In the genomic region with DNA sequence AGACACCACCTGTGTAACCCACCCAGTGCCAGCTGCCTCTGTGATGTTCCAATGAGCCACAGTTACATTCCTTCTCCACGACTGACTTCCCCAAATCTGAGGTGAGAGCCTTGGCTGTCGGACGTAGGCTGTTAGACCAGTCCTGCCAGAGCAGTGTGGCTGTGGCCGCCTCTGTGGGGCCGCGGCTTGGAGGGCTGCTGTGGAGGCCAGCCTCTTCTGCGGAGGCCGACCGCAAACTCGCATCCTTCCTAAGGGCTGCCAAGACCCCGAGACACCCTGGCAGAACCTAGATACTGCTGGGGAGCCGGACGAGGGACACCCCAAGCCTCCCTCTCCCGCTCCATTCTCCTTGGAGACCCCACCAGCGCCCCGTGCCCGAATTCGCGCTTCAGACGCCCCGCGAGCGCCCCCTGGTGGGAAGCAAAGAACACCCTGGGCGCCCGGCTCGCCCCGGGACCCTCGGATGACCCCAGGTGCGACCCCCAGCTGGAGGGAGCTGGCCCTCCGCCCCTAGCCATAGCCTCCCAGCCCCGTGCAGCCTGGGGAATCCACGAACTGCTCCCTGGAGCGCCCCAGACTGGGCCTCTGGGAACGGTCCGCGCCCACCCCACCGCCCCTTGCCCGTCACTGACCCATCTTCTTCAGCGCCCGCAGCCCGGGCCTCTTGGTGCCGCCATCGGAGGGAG, we compare ENCODE assay signal across 1 cellular context.
A peak's percentile ranks its signal among the peaks of the same experiment; 100 is the strongest.
TF ChIP-seq lines count a peak whose summit lies in the region.

No MANE protein-coding gene starts in this region.

TF ChIP-seq in HepG2, 621 proteins besides CTCF, POLR2A, EP300 and RAD21 (continued from another document and continues in another):
- TF ChIP-seq, protein P1, sequence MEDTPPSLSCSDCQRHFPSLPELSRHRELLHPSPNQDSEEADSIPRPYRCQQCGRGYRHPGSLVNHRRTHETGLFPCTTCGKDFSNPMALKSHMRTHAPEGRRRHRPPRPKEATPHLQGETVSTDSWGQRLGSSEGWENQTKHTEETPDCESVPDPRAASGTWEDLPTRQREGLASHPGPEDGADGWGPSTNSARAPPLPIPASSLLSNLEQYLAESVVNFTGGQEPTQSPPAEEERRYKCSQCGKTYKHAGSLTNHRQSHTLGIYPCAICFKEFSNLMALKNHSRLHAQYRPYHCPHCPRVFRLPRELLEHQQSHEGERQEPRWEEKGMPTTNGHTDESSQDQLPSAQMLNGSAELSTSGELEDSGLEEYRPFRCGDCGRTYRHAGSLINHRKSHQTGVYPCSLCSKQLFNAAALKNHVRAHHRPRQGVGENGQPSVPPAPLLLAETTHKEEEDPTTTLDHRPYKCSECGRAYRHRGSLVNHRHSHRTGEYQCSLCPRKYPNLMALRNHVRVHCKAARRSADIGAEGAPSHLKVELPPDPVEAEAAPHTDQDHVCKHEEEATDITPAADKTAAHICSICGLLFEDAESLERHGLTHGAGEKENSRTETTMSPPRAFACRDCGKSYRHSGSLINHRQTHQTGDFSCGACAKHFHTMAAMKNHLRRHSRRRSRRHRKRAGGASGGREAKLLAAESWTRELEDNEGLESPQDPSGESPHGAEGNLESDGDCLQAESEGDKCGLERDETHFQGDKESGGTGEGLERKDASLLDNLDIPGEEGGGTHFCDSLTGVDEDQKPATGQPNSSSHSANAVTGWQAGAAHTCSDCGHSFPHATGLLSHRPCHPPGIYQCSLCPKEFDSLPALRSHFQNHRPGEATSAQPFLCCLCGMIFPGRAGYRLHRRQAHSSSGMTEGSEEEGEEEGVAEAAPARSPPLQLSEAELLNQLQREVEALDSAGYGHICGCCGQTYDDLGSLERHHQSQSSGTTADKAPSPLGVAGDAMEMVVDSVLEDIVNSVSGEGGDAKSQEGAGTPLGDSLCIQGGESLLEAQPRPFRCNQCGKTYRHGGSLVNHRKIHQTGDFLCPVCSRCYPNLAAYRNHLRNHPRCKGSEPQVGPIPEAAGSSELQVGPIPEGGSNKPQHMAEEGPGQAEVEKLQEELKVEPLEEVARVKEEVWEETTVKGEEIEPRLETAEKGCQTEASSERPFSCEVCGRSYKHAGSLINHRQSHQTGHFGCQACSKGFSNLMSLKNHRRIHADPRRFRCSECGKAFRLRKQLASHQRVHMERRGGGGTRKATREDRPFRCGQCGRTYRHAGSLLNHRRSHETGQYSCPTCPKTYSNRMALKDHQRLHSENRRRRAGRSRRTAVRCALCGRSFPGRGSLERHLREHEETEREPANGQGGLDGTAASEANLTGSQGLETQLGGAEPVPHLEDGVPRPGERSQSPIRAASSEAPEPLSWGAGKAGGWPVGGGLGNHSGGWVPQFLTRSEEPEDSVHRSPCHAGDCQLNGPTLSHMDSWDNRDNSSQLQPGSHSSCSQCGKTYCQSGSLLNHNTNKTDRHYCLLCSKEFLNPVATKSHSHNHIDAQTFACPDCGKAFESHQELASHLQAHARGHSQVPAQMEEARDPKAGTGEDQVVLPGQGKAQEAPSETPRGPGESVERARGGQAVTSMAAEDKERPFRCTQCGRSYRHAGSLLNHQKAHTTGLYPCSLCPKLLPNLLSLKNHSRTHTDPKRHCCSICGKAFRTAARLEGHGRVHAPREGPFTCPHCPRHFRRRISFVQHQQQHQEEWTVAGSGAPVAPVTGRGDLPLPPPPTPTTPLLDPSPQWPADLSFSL (CRISPR knock-in tag; IDR thresholded peaks at IDR 0.05) = no peak
- TF ChIP-seq ZNF557 (CRISPR knock-in tag; IDR thresholded peaks at IDR 0.05) = no peak
- TF ChIP-seq, protein P2, sequence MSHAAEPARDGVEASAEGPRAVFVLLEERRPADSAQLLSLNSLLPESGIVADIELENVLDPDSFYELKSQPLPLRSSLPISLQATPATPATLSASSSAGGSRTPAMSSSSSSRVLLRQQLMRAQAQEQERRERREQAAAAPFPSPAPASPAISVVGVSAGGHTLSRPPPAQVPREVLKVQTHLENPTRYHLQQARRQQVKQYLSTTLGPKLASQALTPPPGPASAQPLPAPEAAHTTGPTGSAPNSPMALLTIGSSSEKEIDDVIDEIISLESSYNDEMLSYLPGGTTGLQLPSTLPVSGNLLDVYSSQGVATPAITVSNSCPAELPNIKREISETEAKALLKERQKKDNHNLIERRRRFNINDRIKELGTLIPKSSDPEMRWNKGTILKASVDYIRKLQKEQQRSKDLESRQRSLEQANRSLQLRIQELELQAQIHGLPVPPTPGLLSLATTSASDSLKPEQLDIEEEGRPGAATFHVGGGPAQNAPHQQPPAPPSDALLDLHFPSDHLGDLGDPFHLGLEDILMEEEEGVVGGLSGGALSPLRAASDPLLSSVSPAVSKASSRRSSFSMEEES (CRISPR knock-in tag; IDR thresholded peaks at IDR 0.05) = 0 out of 2 replicates have a peak, but pooled peaks have one; percentile 35
- no peak for TF ChIP-seq ZNF484 (CRISPR knock-in tag; IDR thresholded peaks at IDR 0.05; ENCODE audit: borderline replicate concordance, low read depth)
- TF ChIP-seq, protein P3, sequence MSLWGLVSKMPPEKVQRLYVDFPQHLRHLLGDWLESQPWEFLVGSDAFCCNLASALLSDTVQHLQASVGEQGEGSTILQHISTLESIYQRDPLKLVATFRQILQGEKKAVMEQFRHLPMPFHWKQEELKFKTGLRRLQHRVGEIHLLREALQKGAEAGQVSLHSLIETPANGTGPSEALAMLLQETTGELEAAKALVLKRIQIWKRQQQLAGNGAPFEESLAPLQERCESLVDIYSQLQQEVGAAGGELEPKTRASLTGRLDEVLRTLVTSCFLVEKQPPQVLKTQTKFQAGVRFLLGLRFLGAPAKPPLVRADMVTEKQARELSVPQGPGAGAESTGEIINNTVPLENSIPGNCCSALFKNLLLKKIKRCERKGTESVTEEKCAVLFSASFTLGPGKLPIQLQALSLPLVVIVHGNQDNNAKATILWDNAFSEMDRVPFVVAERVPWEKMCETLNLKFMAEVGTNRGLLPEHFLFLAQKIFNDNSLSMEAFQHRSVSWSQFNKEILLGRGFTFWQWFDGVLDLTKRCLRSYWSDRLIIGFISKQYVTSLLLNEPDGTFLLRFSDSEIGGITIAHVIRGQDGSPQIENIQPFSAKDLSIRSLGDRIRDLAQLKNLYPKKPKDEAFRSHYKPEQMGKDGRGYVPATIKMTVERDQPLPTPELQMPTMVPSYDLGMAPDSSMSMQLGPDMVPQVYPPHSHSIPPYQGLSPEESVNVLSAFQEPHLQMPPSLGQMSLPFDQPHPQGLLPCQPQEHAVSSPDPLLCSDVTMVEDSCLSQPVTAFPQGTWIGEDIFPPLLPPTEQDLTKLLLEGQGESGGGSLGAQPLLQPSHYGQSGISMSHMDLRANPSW (CRISPR knock-in tag; IDR thresholded peaks at IDR 0.05; ENCODE audit: borderline replicate concordance) = no peak
- no peak; the same call in 1 of the 2 replicates for TF ChIP-seq BORCS8-MEF2B (CRISPR knock-in tag; IDR thresholded peaks at IDR 0.05)
- TF ChIP-seq ZNF598 (CRISPR knock-in tag; IDR thresholded peaks at IDR 0.05; ENCODE audit: borderline replicate concordance) = peak; percentile 77; the same call in 1 of the 2 replicates
- TF ChIP-seq, protein P4, sequence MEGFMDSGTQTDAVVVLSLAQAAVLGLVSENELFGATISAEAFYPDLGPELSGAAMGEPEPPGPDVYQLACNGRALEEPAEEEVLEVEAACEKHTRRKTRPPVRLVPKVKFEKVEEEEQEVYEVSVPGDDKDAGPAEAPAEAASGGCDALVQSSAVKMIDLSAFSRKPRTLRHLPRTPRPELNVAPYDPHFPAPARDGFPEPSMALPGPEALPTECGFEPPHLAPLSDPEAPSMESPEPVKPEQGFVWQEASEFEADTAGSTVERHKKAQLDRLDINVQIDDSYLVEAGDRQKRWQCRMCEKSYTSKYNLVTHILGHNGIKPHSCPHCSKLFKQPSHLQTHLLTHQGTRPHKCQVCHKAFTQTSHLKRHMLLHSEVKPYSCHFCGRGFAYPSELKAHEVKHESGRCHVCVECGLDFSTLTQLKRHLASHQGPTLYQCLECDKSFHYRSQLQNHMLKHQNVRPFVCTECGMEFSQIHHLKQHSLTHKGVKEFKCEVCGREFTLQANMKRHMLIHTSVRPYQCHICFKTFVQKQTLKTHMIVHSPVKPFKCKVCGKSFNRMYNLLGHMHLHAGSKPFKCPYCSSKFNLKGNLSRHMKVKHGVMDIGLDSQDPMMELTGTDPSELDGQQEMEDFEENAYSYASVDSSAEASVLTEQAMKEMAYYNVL (CRISPR knock-in tag; IDR thresholded peaks at IDR 0.05; ENCODE audit: borderline replicate concordance) = no peak
- no peak for TF ChIP-seq RNF2 (conservative IDR thresholded peaks at IDR 0.05; ENCODE audit: low read depth)
- no peak for TF ChIP-seq MAF1 (CRISPR knock-in tag; IDR thresholded peaks at IDR 0.05; ENCODE audit: borderline replicate concordance)
- TF ChIP-seq TAF1 (CRISPR knock-in tag; IDR thresholded peaks at IDR 0.05) = no peak
- TF ChIP-seq, protein P5, sequence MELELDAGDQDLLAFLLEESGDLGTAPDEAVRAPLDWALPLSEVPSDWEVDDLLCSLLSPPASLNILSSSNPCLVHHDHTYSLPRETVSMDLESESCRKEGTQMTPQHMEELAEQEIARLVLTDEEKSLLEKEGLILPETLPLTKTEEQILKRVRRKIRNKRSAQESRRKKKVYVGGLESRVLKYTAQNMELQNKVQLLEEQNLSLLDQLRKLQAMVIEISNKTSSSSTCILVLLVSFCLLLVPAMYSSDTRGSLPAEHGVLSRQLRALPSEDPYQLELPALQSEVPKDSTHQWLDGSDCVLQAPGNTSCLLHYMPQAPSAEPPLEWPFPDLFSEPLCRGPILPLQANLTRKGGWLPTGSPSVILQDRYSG (CRISPR knock-in tag; IDR thresholded peaks at IDR 0.05) = no peak
- 0 out of 2 replicates have a peak, but pooled peaks have one; percentile 5 for TF ChIP-seq ETV5 (CRISPR knock-in tag; IDR thresholded peaks at IDR 0.05; ENCODE audit: borderline replicate concordance)
- TF ChIP-seq, protein P6, sequence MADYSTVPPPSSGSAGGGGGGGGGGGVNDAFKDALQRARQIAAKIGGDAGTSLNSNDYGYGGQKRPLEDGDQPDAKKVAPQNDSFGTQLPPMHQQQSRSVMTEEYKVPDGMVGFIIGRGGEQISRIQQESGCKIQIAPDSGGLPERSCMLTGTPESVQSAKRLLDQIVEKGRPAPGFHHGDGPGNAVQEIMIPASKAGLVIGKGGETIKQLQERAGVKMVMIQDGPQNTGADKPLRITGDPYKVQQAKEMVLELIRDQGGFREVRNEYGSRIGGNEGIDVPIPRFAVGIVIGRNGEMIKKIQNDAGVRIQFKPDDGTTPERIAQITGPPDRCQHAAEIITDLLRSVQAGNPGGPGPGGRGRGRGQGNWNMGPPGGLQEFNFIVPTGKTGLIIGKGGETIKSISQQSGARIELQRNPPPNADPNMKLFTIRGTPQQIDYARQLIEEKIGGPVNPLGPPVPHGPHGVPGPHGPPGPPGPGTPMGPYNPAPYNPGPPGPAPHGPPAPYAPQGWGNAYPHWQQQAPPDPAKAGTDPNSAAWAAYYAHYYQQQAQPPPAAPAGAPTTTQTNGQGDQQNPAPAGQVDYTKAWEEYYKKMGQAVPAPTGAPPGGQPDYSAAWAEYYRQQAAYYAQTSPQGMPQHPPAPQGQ (CRISPR knock-in tag; IDR thresholded peaks at IDR 0.05; ENCODE audit: borderline replicate concordance) = no peak
- no peak for TF ChIP-seq SNAPC2 (CRISPR knock-in tag; IDR thresholded peaks at IDR 0.05)
- TF ChIP-seq ZNF841 (CRISPR knock-in tag; IDR thresholded peaks at IDR 0.05; ENCODE audit: borderline replicate concordance) = no peak
- TF ChIP-seq TBX2 (CRISPR knock-in tag; IDR thresholded peaks at IDR 0.05; ENCODE audit: borderline replicate concordance) = no peak
- no peak for TF ChIP-seq CHCHD3 (CRISPR knock-in tag; IDR thresholded peaks at IDR 0.05)
- no peak for TF ChIP-seq IKZF1 (IDR thresholded peaks at IDR 0.05)
- TF ChIP-seq, protein P7, sequence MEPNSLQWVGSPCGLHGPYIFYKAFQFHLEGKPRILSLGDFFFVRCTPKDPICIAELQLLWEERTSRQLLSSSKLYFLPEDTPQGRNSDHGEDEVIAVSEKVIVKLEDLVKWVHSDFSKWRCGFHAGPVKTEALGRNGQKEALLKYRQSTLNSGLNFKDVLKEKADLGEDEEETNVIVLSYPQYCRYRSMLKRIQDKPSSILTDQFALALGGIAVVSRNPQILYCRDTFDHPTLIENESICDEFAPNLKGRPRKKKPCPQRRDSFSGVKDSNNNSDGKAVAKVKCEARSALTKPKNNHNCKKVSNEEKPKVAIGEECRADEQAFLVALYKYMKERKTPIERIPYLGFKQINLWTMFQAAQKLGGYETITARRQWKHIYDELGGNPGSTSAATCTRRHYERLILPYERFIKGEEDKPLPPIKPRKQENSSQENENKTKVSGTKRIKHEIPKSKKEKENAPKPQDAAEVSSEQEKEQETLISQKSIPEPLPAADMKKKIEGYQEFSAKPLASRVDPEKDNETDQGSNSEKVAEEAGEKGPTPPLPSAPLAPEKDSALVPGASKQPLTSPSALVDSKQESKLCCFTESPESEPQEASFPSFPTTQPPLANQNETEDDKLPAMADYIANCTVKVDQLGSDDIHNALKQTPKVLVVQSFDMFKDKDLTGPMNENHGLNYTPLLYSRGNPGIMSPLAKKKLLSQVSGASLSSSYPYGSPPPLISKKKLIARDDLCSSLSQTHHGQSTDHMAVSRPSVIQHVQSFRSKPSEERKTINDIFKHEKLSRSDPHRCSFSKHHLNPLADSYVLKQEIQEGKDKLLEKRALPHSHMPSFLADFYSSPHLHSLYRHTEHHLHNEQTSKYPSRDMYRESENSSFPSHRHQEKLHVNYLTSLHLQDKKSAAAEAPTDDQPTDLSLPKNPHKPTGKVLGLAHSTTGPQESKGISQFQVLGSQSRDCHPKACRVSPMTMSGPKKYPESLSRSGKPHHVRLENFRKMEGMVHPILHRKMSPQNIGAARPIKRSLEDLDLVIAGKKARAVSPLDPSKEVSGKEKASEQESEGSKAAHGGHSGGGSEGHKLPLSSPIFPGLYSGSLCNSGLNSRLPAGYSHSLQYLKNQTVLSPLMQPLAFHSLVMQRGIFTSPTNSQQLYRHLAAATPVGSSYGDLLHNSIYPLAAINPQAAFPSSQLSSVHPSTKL (CRISPR knock-in tag; IDR thresholded peaks at IDR 0.05) = no peak; the same call in 1 of the 2 replicates
- no peak for TF ChIP-seq MZF1 (CRISPR knock-in tag; IDR thresholded peaks at IDR 0.05; ENCODE audit: borderline replicate concordance)
- TF ChIP-seq, protein P8, sequence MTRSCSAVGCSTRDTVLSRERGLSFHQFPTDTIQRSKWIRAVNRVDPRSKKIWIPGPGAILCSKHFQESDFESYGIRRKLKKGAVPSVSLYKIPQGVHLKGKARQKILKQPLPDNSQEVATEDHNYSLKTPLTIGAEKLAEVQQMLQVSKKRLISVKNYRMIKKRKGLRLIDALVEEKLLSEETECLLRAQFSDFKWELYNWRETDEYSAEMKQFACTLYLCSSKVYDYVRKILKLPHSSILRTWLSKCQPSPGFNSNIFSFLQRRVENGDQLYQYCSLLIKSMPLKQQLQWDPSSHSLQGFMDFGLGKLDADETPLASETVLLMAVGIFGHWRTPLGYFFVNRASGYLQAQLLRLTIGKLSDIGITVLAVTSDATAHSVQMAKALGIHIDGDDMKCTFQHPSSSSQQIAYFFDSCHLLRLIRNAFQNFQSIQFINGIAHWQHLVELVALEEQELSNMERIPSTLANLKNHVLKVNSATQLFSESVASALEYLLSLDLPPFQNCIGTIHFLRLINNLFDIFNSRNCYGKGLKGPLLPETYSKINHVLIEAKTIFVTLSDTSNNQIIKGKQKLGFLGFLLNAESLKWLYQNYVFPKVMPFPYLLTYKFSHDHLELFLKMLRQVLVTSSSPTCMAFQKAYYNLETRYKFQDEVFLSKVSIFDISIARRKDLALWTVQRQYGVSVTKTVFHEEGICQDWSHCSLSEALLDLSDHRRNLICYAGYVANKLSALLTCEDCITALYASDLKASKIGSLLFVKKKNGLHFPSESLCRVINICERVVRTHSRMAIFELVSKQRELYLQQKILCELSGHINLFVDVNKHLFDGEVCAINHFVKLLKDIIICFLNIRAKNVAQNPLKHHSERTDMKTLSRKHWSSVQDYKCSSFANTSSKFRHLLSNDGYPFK (CRISPR knock-in tag; IDR thresholded peaks at IDR 0.05; ENCODE audit: borderline replicate concordance) = no peak; the same call in 1 of the 2 replicates
- no peak for TF ChIP-seq ZNF776 (CRISPR knock-in tag; IDR thresholded peaks at IDR 0.05)
